In genomic region chr17:42773290-42774035, GRCh38 we compare ENCODE assay signal across 1 cellular context.
TF ChIP-seq lines count a peak whose summit lies in the region.

VPS25 (plus strand) TSS chr17:42773449; CDS start chr17:42773476, 27 bp downstream.

TF ChIP-seq in HepG2, 621 proteins besides CTCF, POLR2A, EP300 and RAD21 (continued from another document and continues in another):
- TF ChIP-seq RERE (CRISPR knock-in tag; IDR thresholded peaks at IDR 0.05; ENCODE audit: low read depth) (peak; percentile 29; the same call in 1 of the 2 replicates), GMEB1 (CRISPR knock-in tag; IDR thresholded peaks at IDR 0.05; ENCODE audit: borderline replicate concordance) (peak; percentile 75), BHLHE40 (IDR thresholded peaks at IDR 0.05; ENCODE audit: low read length) (peak; percentile 22; the same call in 1 of the 2 replicates), ZNF343 (CRISPR knock-in tag; IDR thresholded peaks at IDR 0.05) (peak; percentile 58; the same call in 1 of the 2 replicates), PPARG (CRISPR knock-in tag; conservative IDR thresholded peaks at IDR 0.05) (peak; percentile 77; the same call in 1 of the 2 replicates), ZNF138 (CRISPR knock-in tag; IDR thresholded peaks at IDR 0.05; ENCODE audit: low read depth) (peak; percentile 89; the same call in 1 of the 2 replicates), IKZF5 (CRISPR knock-in tag; IDR thresholded peaks at IDR 0.05) (peak; percentile 98), MYC (CRISPR knock-in tag; IDR thresholded peaks at IDR 0.05; ENCODE audit: borderline replicate concordance) (peak; percentile 76), ZNF749 (CRISPR knock-in tag; IDR thresholded peaks at IDR 0.05; ENCODE audit: borderline replicate concordance) (no peak), NRL (CRISPR knock-in tag; IDR thresholded peaks at IDR 0.05; ENCODE audit: borderline replicate concordance) (peak; percentile 96), ZFP36 (IDR thresholded peaks at IDR 0.05; ENCODE audit: borderline replicate concordance, low read depth, low read length, partially characterized antibody) (no peak), SNRNP70 (IDR thresholded peaks at IDR 0.05; ENCODE audit: low read depth, low read length) (no peak), NFE2L1 (CRISPR knock-in tag; IDR thresholded peaks at IDR 0.05; ENCODE audit: borderline replicate concordance) (peak; percentile 84; the same call in 1 of the 2 replicates), NR2C2 (CRISPR knock-in tag; IDR thresholded peaks at IDR 0.05; ENCODE audit: borderline replicate concordance) (peak; percentile 93), MYPOP (CRISPR knock-in tag; IDR thresholded peaks at IDR 0.05) (no peak), ZNF557 (CRISPR knock-in tag; IDR thresholded peaks at IDR 0.05) (0 out of 2 replicates have a peak, but pooled peaks have one; percentile 39), KDM3A (CRISPR knock-in tag; IDR thresholded peaks at IDR 0.05; ENCODE audit: low read depth) (peak; percentile 85; the same call in 1 of the 2 replicates), ZFP62 (CRISPR knock-in tag; IDR thresholded peaks at IDR 0.05) (no peak), GATAD1 (CRISPR knock-in tag; IDR thresholded peaks at IDR 0.05) (peak; percentile 99), KMT2B (CRISPR knock-in tag; IDR thresholded peaks at IDR 0.05) (peak; percentile 98), SALL2 (CRISPR knock-in tag; IDR thresholded peaks at IDR 0.05) (peak; percentile 84), CBX2 (IDR thresholded peaks at IDR 0.05; ENCODE audit: low read depth, low read length) (no peak), CBX2 (CRISPR knock-in tag; IDR thresholded peaks at IDR 0.05; ENCODE audit: low read depth) (no peak), PAX8 (CRISPR knock-in tag; IDR thresholded peaks at IDR 0.05; ENCODE audit: borderline replicate concordance) (no peak; the same call in 1 of the 2 replicates), ZNF18 (CRISPR knock-in tag; IDR thresholded peaks at IDR 0.05; ENCODE audit: insufficient replicate concordance) (peak; percentile 49), TRIM24 (CRISPR knock-in tag; IDR thresholded peaks at IDR 0.05) (no peak), ZBTB44 (CRISPR knock-in tag; IDR thresholded peaks at IDR 0.05) (peak; percentile 89; the same call in 1 of the 2 replicates), ZNF878 (CRISPR knock-in tag; IDR thresholded peaks at IDR 0.05) (no peak), ZNF335 (CRISPR knock-in tag; IDR thresholded peaks at IDR 0.05) (peak; percentile 87; the same call in 1 of the 2 replicates), XRCC5 (optimal IDR thresholded peaks at IDR 0.05; ENCODE audit: low read length) (peak; percentile 99), KLF9 (CRISPR knock-in tag; IDR thresholded peaks at IDR 0.05; ENCODE audit: low read depth) (peak; percentile 87), POLR2AphosphoS5 (IDR thresholded peaks at IDR 0.05; ENCODE audit: low read depth, low read length) (peak; percentile 98), USF2 (IDR thresholded peaks at IDR 0.05; ENCODE audit: low read depth, low read length) (no peak), USF2 (CRISPR knock-in tag; IDR thresholded peaks at IDR 0.05; ENCODE audit: borderline replicate concordance) (0 out of 2 replicates have a peak, but pooled peaks have one; percentile 9), POGZ (CRISPR knock-in tag; IDR thresholded peaks at IDR 0.05) (peak; percentile 77), ZNF710 (CRISPR knock-in tag; IDR thresholded peaks at IDR 0.05; ENCODE audit: borderline replicate concordance) (peak; percentile 67; the same call in 1 of the 2 replicates), ZFP41 (CRISPR knock-in tag; IDR thresholded peaks at IDR 0.05; ENCODE audit: borderline replicate concordance) (peak; percentile 88), ZNF276 (CRISPR knock-in tag; IDR thresholded peaks at IDR 0.05; ENCODE audit: low read depth) (peak; percentile 64; the same call in 1 of the 2 replicates), MED13 (CRISPR knock-in tag; IDR thresholded peaks at IDR 0.05) (peak; percentile 77; the same call in 1 of the 2 replicates), YY1 (IDR thresholded peaks at IDR 0.05; ENCODE audit: insufficient read depth, insufficient replicate concordance, low read depth, low read length) (peak; percentile 90), ZNF772 (CRISPR knock-in tag; IDR thresholded peaks at IDR 0.05) (peak; percentile 74; the same call in 1 of the 2 replicates), ZFAT (CRISPR knock-in tag; conservative IDR thresholded peaks at IDR 0.05) (no peak), POLR2AphosphoS2 (IDR thresholded peaks at IDR 0.05; ENCODE audit: low read depth, low read length) (no peak), ZNF337 (CRISPR knock-in tag; IDR thresholded peaks at IDR 0.05; ENCODE audit: borderline replicate concordance, low read depth) (0 out of 2 replicates have a peak, but pooled peaks have one; percentile 27), SAFB2 (CRISPR knock-in tag; IDR thresholded peaks at IDR 0.05; ENCODE audit: borderline replicate concordance, low read depth) (no peak; the same call in 1 of the 2 replicates)
